In the genomic region with DNA sequence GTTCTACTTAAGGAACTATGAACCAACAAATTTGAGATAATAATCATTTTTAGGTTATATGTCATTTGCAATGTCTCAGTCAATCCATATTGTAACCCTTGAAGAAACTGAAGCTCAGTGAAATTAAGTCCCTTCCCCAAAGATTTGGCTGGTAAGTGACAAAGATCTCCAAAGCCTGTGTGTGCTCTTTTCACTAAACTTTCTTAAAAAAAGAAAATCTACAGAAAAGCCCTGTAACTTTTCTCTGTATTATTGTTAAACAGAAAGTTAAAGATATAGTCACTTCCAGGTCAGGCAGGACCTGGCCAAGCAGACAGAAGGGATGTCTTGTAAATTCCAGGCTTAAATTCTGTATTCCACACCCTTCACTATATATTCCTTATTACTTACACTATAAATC, we compare ENCODE assay signal across 10 cellular contexts. TPM values are rescaled to one million over a fixed set of nuclear protein-coding genes. Genes with fewer than 3 reads are reported as not detected.
DNase-seq lines count a peak whose midpoint lies in the region; ATAC-seq and TF ChIP-seq lines count a peak whose summit lies in the region.
"Had no signal": no experiment of that assay in that cellular context is flagged by ENCODE, and none has a peak within 500 bp of the region (broad histone marks: within the 10 kb centered on the region; RNA-seq: fewer than 3 reads in every experiment).

No MANE protein-coding gene starts in this region.

- peak overlapping the region; percentile 67 to 90 for H3K27ac Mint-ChIP-seq in effector memory CD8-positive, alpha-beta T cell

- TF ChIP-seq CTCF in BJ (IDR thresholded peaks at IDR 0.05; ENCODE audit: insufficient read depth, low read depth, low read length) (no peak), NB4 (IDR thresholded peaks at IDR 0.05; ENCODE audit: low read depth, low read length) (no peak), RWPE1 (conservative IDR thresholded peaks at IDR 0.05; ENCODE audit: low read depth) (no peak)

- peaks cover 60 to 73% of the 10 kb centered on the region in 2 donors for H3K4me1 Mint-ChIP-seq in effector memory CD8-positive, alpha-beta T cell (ENCODE audit: low read depth in 2 of 2)

- intact Hi-C loops in posterior cingulate gyrus (cut with DNase I): loop anchor here (2.0 to 5.0 kb wide), 4 partner anchors 30 to 81 kb away; partner anchors contain the start of genes PEX11B and RBM8A

- no peaks in the 10 kb centered on the region for H3K27me3 Mint-ChIP-seq in effector memory CD8-positive, alpha-beta T cell

- no peaks in the 10 kb centered on the region for H3K9me3 ChIP-seq in neuron (ENCODE audit: low read length)

- no peak overlapping the region for H3K27ac ChIP-seq in RWPE1

- H3K4me3 Mint-ChIP-seq in effector memory CD8-positive, alpha-beta T cell: peak overlapping the region; percentile 82 to 90

- H3K4me3 ChIP-seq in BJ (ENCODE audit: low read depth, low read length) (peak overlapping the region; percentile 51), NB4 (ENCODE audit: low read depth, low read length) (peak overlapping the region; percentile 87), neuron (ENCODE audit: low read length) (peak overlapping the region; percentile 70)

- H3K36me3 Mint-ChIP-seq in effector memory CD8-positive, alpha-beta T cell (ENCODE audit: insufficient read depth): peaks cover 20% of the 10 kb centered on the region

- TF ChIP-seq POLR2A in NB4 (IDR thresholded peaks at IDR 0.05; ENCODE audit: extremely low read depth, insufficient read length): no peak

- CTCF ChIA-PET in BJ (lab: Yijun Ruan, JAX): interaction anchor here (3.0 kb wide), 1 partner anchor 110 kb away, joined by 7 read pairs; the partner anchor contains the start of gene NUDT17
- CTCF ChIA-PET in RWPE1 (lab: Yijun Ruan, JAX): interaction anchor here (0.5 kb wide), 1 partner anchor 24 kb away, joined by 4 read pairs; no protein-coding TSS in a partner anchor

- H3K27me3 ChIP-seq in BJ (ENCODE audit: control insufficient read depth, insufficient read depth, low read length): no peaks in the 10 kb centered on the region
- no peaks in the 10 kb centered on the region for H3K27me3 ChIP-seq in neuron (ENCODE audit: insufficient read depth, low read length)

- ATAC-seq in effector memory CD8-positive, alpha-beta T cell (replicated peaks): no peak
- no peak for ATAC-seq in GM18907 (IDR thresholded peaks at IDR 0.05; ENCODE audit: unreplicated experiment)
- no peak for ATAC-seq in HG02642 (IDR thresholded peaks at IDR 0.05; ENCODE audit: poor library complexity, unreplicated experiment)

- H3K4me1 ChIP-seq in neuron (ENCODE audit: insufficient read depth, low read length): peaks cover 60% of the 10 kb centered on the region

- no peaks in the 10 kb centered on the region for H3K9me3 Mint-ChIP-seq in effector memory CD8-positive, alpha-beta T cell

- H2AFZ ChIP-seq in neuron (ENCODE audit: low read depth, low read length): no peak overlapping the region

- no peak for DNase-seq in BJ (ENCODE audit: low read depth)
- DNase-seq in NB4 (ENCODE audit: low read depth): no peak
- DNase-seq in effector memory CD8-positive, alpha-beta T cell: no peak
- no peak for DNase-seq in posterior cingulate gyrus
- DNase-seq in RWPE1 (ENCODE audit: low spot score): no peak
- DNase-seq: NCI-H510A, occipital lobe had no signal

- H3K36me3 ChIP-seq in BJ (ENCODE audit: control insufficient read depth, insufficient read depth, low read length): no peaks in the 10 kb centered on the region
- H3K36me3 ChIP-seq in neuron (ENCODE audit: insufficient read depth, low read length): no peaks in the 10 kb centered on the region

- POLR2A ChIA-PET in BJ (lab: Charles Lee): no interaction called here
- POLR2A ChIA-PET in RWPE1 (lab: Yijun Ruan, JAX; ENCODE audit: low non-redundant PET): no interaction called here

RNA-seq across cellular contexts. Expression of gene LIX1L, which starts 1.5 kb away (rescaled TPM):
- polyA plus RNA-seq in BJ (2011; rRNA removed): 35.1 and 42.1 TPM in 2 replicates
- 22.7 and 23.4 TPM in 2 replicates for polyA minus RNA-seq in BJ (2011; rRNA and poly(A)+ RNA removed)

RNA-seq across cellular contexts. Expression of gene ANKRD34A, which starts 8.0 kb away (rescaled TPM):
- polyA plus RNA-seq in BJ (2011; rRNA removed): 1.3 and 1.4 TPM in 2 replicates
- 1.5 TPM in 2 replicates for polyA minus RNA-seq in BJ (2011; rRNA and poly(A)+ RNA removed)

RNA-seq across cellular contexts. Expression of gene POLR3GL, which starts 8.1 kb away (rescaled TPM):
- 13.2 and 19.2 TPM in 2 replicates for polyA plus RNA-seq in BJ (2011; rRNA removed)
- polyA minus RNA-seq in BJ (2011; rRNA and poly(A)+ RNA removed): 6.6 and 8.6 TPM in 2 replicates

RNA-seq across cellular contexts. Expression of gene RBM8A, which starts 29.1 kb away (rescaled TPM):
- 71.2 and 135 TPM in 2 replicates for polyA plus RNA-seq in BJ (2011; rRNA removed)
- polyA minus RNA-seq in BJ (2011; rRNA and poly(A)+ RNA removed): 23.6 and 31.7 TPM in 2 replicates

RNA-seq across cellular contexts. Expression of gene PEX11B, which starts 37.8 kb away (rescaled TPM):
- polyA plus RNA-seq in BJ (2011; rRNA removed): 34.9 and 46.4 TPM in 2 replicates
- 13.2 and 25.7 TPM in 2 replicates for polyA minus RNA-seq in BJ (2011; rRNA and poly(A)+ RNA removed)
